ENCODE assay signal across 1 cellular context in the genomic region with DNA sequence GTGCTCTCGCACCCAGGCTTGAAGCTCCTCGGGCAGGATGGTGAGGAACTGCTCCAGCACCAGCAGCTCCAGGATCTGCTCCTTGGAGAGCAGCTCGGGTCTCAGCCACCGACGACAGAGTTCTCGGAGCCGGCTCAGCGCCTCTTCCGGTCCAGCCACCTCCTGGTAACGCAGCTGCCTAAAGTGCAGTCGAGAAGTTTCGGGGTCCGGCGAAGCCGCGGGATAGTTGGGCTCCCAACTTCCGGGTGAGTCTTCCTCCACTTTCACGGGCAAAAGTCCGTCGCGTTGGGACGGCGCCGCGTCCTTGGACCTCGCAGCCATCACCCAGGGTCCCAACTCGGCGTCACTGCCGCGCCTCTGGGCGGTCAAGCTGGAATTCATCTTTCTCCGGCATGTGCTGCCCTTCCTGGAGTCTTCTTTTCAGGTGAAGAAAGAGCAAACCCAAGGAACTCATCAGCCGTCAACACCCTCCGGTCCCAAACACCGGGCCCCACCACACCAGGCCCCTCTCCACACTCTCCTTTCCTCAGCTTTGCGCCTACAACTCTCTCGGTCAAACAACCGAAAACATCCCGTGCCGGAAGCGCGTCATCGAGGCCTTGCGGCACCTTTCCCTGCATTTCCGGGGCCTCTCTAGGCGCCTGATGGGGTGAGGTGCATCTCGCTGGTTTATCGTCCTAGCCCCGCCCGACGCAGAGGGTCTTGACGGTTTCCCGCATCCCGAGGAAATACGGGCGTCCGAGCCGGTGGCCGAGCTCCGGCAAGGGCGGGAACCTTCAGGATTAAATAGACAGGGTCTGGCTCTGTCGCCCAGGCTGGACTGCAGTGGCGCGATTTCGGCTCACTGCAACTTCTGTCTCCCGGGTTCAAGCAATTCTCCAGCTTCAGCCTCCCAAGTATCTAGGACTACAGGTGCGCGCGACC.
A peak's percentile ranks its signal among the peaks of the same experiment; 100 is the strongest.
TF ChIP-seq lines count a peak whose summit lies in the region.

A gene (minus strand): TSS at position 569 of the 924 bp plus-strand sequence. CDS start 188 bp downstream, at position 381.

TF ChIP-seq in HEK293, 187 proteins besides CTCF, POLR2A, EP300 and RAD21 (continued from another document and continues in another):
- TF ChIP-seq, protein P1, sequence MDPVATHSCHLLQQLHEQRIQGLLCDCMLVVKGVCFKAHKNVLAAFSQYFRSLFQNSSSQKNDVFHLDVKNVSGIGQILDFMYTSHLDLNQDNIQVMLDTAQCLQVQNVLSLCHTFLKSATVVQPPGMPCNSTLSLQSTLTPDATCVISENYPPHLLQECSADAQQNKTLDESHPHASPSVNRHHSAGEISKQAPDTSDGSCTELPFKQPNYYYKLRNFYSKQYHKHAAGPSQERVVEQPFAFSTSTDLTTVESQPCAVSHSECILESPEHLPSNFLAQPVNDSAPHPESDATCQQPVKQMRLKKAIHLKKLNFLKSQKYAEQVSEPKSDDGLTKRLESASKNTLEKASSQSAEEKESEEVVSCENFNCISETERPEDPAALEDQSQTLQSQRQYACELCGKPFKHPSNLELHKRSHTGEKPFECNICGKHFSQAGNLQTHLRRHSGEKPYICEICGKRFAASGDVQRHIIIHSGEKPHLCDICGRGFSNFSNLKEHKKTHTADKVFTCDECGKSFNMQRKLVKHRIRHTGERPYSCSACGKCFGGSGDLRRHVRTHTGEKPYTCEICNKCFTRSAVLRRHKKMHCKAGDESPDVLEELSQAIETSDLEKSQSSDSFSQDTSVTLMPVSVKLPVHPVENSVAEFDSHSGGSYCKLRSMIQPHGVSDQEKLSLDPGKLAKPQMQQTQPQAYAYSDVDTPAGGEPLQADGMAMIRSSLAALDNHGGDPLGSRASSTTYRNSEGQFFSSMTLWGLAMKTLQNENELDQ (tag by site-specific recombination; IDR thresholded peaks at IDR 0.05; ENCODE audit: low read depth): no peak
- TF ChIP-seq ZNF211 (tag by site-specific recombination; IDR thresholded peaks at IDR 0.05; ENCODE audit: low read depth) (no peak), ZNF776 (tag by site-specific recombination; IDR thresholded peaks at IDR 0.05; ENCODE audit: borderline replicate concordance) (no peak), MYNN (tag by site-specific recombination; IDR thresholded peaks at IDR 0.05; ENCODE audit: borderline replicate concordance) (no peak), EGR2 (tag by site-specific recombination; IDR thresholded peaks at IDR 0.05; ENCODE audit: low read depth) (no peak), ZNF670 (tag by site-specific recombination; IDR thresholded peaks at IDR 0.05; ENCODE audit: low read depth) (no peak), ZNF560 (tag by site-specific recombination; IDR thresholded peaks at IDR 0.05; ENCODE audit: borderline replicate concordance) (no peak), ZNF248 (tag by site-specific recombination; IDR thresholded peaks at IDR 0.05) (no peak), ZNF521 (tag by site-specific recombination; IDR thresholded peaks at IDR 0.05) (no peak), ZNF140 (tag by site-specific recombination; IDR thresholded peaks at IDR 0.05) (no peak), ZNF223 (tag by site-specific recombination; IDR thresholded peaks at IDR 0.05) (no peak), ZNF529 (tag by site-specific recombination; IDR thresholded peaks at IDR 0.05; ENCODE audit: insufficient replicate concordance) (no peak), IKZF3 (tag by site-specific recombination; IDR thresholded peaks at IDR 0.05) (peak; percentile 61; the same call in 1 of the 2 replicates), BCL11A (tag by site-specific recombination; IDR thresholded peaks at IDR 0.05; ENCODE audit: low read depth) (no peak), ZFP37 (tag by site-specific recombination; IDR thresholded peaks at IDR 0.05) (no peak; the same call in 1 of the 2 replicates), ZNF2 (tag by site-specific recombination; IDR thresholded peaks at IDR 0.05) (peak; percentile 60; the same call in 1 of the 2 replicates), ZNF555 (tag by site-specific recombination; conservative IDR thresholded peaks at IDR 0.05) (no peak), ZFP3 (tag by site-specific recombination; IDR thresholded peaks at IDR 0.05; ENCODE audit: low read depth) (no peak), ZBTB1 (tag by site-specific recombination; IDR thresholded peaks at IDR 0.05) (no peak), ZNF707 (tag by site-specific recombination; IDR thresholded peaks at IDR 0.05) (no peak), ZNF423 (tag by site-specific recombination; IDR thresholded peaks at IDR 0.05) (no peak), ZNF433 (tag by site-specific recombination; IDR thresholded peaks at IDR 0.05; ENCODE audit: low read depth) (no peak), ZNF341 (tag by site-specific recombination; IDR thresholded peaks at IDR 0.05; ENCODE audit: low read depth) (no peak), GLI2 (tag by site-specific recombination; IDR thresholded peaks at IDR 0.05; ENCODE audit: borderline replicate concordance, low read depth) (no peak), ZNF610 (tag by site-specific recombination; IDR thresholded peaks at IDR 0.05; ENCODE audit: borderline replicate concordance) (no peak), ZNF830 (tag by site-specific recombination; IDR thresholded peaks at IDR 0.05; ENCODE audit: low read depth) (no peak), ZNF138 (tag by site-specific recombination; IDR thresholded peaks at IDR 0.05; ENCODE audit: borderline replicate concordance) (no peak), ZNF660 (tag by site-specific recombination; IDR thresholded peaks at IDR 0.05) (peak; percentile 51; the same call in 1 of the 2 replicates), ZBTB20 (tag by site-specific recombination; IDR thresholded peaks at IDR 0.05) (peak; percentile 73; the same call in 1 of the 2 replicates), SP2 (tag by site-specific recombination; IDR thresholded peaks at IDR 0.05) (peak; percentile 95), ZNF843 (tag by site-specific recombination; IDR thresholded peaks at IDR 0.05) (no peak), ZNF132 (tag by site-specific recombination; IDR thresholded peaks at IDR 0.05; ENCODE audit: borderline replicate concordance) (no peak), ZNF600 (tag by site-specific recombination; IDR thresholded peaks at IDR 0.05) (0 out of 2 replicates have a peak, but pooled peaks have one; percentile 68), ZBTB8A (tag by site-specific recombination; IDR thresholded peaks at IDR 0.05) (peak; percentile 66), ZNF221 (tag by site-specific recombination; IDR thresholded peaks at IDR 0.05; ENCODE audit: borderline replicate concordance) (no peak), ZNF501 (tag by site-specific recombination; IDR thresholded peaks at IDR 0.05) (peak; percentile 84), ZNF596 (tag by site-specific recombination; IDR thresholded peaks at IDR 0.05) (no peak), ZNF664 (tag by site-specific recombination; IDR thresholded peaks at IDR 0.05) (no peak)
- TF ChIP-seq, protein P2, sequence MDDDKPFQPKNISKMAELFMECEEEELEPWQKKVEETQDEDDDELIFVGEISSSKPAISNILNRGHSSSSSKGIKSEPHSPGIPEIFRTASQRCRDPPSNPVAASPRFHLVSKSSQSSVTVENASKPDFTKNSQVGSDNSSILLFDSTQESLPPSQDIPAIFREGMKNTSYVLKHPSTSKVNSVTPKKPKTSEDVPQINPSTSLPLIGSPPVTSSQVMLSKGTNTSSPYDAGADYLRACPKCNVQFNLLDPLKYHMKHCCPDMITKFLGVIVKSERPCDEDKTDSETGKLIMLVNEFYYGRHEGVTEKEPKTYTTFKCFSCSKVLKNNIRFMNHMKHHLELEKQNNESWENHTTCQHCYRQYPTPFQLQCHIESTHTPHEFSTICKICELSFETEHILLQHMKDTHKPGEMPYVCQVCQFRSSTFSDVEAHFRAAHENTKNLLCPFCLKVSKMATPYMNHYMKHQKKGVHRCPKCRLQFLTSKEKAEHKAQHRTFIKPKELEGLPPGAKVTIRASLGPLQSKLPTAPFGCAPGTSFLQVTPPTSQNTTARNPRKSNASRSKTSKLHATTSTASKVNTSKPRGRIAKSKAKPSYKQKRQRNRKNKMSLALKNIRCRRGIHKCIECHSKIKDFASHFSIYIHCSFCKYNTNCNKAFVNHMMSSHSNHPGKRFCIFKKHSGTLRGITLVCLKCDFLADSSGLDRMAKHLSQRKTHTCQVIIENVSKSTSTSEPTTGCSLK (tag by site-specific recombination; IDR thresholded peaks at IDR 0.05): no peak
- TF ChIP-seq, protein P3, sequence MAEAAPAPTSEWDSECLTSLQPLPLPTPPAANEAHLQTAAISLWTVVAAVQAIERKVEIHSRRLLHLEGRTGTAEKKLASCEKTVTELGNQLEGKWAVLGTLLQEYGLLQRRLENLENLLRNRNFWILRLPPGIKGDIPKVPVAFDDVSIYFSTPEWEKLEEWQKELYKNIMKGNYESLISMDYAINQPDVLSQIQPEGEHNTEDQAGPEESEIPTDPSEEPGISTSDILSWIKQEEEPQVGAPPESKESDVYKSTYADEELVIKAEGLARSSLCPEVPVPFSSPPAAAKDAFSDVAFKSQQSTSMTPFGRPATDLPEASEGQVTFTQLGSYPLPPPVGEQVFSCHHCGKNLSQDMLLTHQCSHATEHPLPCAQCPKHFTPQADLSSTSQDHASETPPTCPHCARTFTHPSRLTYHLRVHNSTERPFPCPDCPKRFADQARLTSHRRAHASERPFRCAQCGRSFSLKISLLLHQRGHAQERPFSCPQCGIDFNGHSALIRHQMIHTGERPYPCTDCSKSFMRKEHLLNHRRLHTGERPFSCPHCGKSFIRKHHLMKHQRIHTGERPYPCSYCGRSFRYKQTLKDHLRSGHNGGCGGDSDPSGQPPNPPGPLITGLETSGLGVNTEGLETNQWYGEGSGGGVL (tag by site-specific recombination; IDR thresholded peaks at IDR 0.05): no peak
- TF ChIP-seq, protein P4, sequence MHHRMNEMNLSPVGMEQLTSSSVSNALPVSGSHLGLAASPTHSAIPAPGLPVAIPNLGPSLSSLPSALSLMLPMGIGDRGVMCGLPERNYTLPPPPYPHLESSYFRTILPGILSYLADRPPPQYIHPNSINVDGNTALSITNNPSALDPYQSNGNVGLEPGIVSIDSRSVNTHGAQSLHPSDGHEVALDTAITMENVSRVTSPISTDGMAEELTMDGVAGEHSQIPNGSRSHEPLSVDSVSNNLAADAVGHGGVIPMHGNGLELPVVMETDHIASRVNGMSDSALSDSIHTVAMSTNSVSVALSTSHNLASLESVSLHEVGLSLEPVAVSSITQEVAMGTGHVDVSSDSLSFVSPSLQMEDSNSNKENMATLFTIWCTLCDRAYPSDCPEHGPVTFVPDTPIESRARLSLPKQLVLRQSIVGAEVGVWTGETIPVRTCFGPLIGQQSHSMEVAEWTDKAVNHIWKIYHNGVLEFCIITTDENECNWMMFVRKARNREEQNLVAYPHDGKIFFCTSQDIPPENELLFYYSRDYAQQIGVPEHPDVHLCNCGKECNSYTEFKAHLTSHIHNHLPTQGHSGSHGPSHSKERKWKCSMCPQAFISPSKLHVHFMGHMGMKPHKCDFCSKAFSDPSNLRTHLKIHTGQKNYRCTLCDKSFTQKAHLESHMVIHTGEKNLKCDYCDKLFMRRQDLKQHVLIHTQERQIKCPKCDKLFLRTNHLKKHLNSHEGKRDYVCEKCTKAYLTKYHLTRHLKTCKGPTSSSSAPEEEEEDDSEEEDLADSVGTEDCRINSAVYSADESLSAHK (tag by site-specific recombination; IDR thresholded peaks at IDR 0.05): peak; percentile 91
- TF ChIP-seq, protein P5, sequence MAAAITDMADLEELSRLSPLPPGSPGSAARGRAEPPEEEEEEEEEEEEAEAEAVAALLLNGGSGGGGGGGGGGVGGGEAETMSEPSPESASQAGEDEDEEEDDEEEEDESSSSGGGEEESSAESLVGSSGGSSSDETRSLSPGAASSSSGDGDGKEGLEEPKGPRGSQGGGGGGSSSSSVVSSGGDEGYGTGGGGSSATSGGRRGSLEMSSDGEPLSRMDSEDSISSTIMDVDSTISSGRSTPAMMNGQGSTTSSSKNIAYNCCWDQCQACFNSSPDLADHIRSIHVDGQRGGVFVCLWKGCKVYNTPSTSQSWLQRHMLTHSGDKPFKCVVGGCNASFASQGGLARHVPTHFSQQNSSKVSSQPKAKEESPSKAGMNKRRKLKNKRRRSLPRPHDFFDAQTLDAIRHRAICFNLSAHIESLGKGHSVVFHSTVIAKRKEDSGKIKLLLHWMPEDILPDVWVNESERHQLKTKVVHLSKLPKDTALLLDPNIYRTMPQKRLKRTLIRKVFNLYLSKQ (tag by site-specific recombination; IDR thresholded peaks at IDR 0.05; ENCODE audit: borderline replicate concordance): no peak
- TF ChIP-seq, protein P6, sequence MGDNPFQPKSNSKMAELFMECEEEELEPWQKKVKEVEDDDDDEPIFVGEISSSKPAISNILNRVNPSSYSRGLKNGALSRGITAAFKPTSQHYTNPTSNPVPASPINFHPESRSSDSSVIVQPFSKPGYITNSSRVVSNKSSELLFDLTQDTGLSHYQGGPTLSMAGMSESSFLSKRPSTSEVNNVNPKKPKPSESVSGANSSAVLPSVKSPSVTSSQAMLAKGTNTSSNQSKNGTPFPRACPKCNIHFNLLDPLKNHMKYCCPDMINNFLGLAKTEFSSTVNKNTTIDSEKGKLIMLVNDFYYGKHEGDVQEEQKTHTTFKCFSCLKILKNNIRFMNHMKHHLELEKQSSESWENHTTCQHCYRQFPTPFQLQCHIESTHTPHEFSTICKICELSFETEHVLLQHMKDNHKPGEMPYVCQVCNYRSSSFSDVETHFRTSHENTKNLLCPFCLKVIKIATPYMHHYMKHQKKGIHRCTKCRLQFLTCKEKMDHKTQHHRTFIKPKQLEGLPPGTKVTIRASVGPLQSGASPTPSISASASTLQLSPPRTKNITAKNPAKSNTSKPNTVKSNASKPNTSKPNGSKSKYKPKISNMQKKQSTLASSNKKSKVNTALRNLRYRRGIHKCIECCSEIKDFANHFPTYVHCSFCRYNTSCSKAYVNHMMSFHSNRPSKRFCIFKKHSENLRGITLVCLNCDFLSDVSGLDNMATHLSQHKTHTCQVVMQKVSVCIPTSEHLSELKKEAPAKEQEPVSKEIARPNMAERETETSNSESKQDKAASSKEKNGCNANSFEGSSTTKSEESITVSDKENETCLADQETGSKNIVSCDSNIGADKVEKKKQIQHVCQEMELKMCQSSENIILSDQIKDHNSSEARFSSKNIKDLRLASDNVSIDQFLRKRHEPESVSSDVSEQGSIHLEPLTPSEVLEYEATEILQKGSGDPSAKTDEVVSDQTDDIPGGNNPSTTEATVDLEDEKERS (tag by site-specific recombination; IDR thresholded peaks at IDR 0.05): 0 out of 2 replicates have a peak, but pooled peaks have one; percentile 8
- TF ChIP-seq, protein P7, sequence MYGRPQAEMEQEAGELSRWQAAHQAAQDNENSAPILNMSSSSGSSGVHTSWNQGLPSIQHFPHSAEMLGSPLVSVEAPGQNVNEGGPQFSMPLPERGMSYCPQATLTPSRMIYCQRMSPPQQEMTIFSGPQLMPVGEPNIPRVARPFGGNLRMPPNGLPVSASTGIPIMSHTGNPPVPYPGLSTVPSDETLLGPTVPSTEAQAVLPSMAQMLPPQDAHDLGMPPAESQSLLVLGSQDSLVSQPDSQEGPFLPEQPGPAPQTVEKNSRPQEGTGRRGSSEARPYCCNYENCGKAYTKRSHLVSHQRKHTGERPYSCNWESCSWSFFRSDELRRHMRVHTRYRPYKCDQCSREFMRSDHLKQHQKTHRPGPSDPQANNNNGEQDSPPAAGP (tag by site-specific recombination; IDR thresholded peaks at IDR 0.05): peak; percentile 71
- TF ChIP-seq, protein P8, sequence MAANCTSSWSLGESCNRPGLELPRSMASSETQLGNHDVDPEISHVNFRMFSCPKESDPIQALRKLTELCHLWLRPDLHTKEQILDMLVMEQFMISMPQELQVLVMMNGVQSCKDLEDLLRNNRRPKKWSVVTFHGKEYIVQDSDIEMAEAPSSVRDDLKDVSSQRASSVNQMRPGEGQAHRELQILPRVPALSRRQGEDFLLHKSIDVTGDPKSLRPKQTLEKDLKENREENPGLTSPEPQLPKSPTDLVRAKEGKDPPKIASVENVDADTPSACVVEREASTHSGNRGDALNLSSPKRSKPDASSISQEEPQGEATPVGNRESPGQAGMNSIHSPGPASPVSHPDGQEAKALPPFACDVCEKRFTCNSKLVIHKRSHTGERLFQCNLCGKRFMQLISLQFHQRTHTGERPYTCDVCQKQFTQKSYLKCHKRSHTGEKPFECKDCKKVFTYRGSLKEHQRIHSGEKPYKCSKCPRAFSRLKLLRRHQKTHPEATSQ (tag by site-specific recombination; IDR thresholded peaks at IDR 0.05): no peak
